In the genomic region with DNA sequence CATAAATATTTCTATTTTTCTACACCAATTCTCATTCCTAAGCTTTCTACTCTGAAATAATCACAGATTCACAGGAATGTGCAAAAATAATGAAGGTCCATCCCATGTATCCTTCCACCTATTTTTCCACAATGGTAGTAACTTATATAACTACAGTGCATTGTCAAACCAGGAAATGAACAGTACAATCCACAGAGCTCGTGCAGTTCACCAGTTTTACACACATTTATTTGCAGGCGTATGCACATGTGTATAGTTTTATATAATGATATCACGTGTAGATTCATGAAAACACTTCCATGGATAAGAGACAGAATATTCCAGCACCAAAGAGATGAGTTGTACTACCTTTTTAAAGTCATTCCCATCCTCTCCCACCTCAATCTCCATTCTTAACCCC, we compare ENCODE assay signal across 26 cellular contexts.
"Had no signal": no experiment of that assay in that cellular context is flagged by ENCODE, and none has a peak within 500 bp of the region (broad histone marks: within the 10 kb centered on the region; RNA-seq: fewer than 3 reads in every experiment).

No MANE protein-coding gene starts in this region.

- H3K36me3 ChIP-seq: suprapubic skin, thoracic aorta, thyroid gland, upper lobe of right lung, uterus had no signal

- H3K4me1 ChIP-seq: stomach, suprapubic skin, testis, thyroid gland, tibial artery, tibial nerve, transverse colon, upper lobe of left lung, upper lobe of right lung, uterus, vagina had no signal

- H3K9me3 ChIP-seq: suprapubic skin, testis, thoracic aorta, thyroid gland, upper lobe of left lung, upper lobe of right lung, uterus, vagina had no signal

- H3K4me3 ChIP-seq: stomach, suprapubic skin, testis, thoracic aorta, thyroid gland, tibial artery, tibial nerve, transverse colon, upper lobe of left lung, upper lobe of right lung, uterus, vagina had no signal

- ATAC-seq: stimulated activated effector memory CD8-positive, alpha-beta T cell treated with anti-CD3 and anti-CD28 coated beads, Interleukin-12 subunit alpha, Interleukin-12 subunit beta, amount 100 ng/mL, for 72 hours; stimulated activated memory B cell treated with anti-CD40 and anti-IgM and Interleukin-4, amounts not matched to agents 10 μg/mL and 1 μg/mL and 100 μg/mL, for 72 hours; stimulated activated naive B cell treated with anti-CD40 and anti-IgM and Interleukin-4, amounts not matched to agents 10 μg/mL and 1 μg/mL and 100 μg/mL, for 72 hours; stimulated activated naive CD8-positive, alpha-beta T cell treated with anti-CD3 and anti-CD28 coated beads, Interleukin-15, amount 100 ng/mL, for 72 hours; stimulated activated naive CD8-positive, alpha-beta T cell treated with anti-CD3 and anti-CD28 coated beads, Interleukin-15, Interleukin-2, amounts not matched to agents 100 U/mL and 50 U/mL, for 24 hours; upper lobe of right lung had no signal

- DNase-seq: stimulated activated CD4-positive, alpha-beta T cell treated with anti-CD3 and anti-CD28 coated beads, Interleukin-2, amount 100 ng/mL, for 48 hours; stimulated activated CD4-positive, alpha-beta T cell treated with anti-CD3 and anti-CD28 coated beads, Interleukin-4, amount 100 ng/mL, for 1 hour; stimulated activated CD4-positive, alpha-beta T cell treated with anti-CD3 and anti-CD28 coated beads, Interleukin-4, amount 100 ng/mL, for 24 hours; stimulated activated CD4-positive, alpha-beta T cell treated with anti-CD3 and anti-CD28 coated beads, Interleukin-4, amount 100 ng/mL, for 4 hours; stimulated activated CD8-positive, alpha-beta memory T cell treated with anti-CD3 and anti-CD28 coated beads, Interleukin-4, amount 100 ng/mL, for 48 hours; stimulated activated naive B cell treated with anti-CD40 and anti-IgM and Interleukin-4, amounts not matched to agents 10 μg/mL and 1 μg/mL and 100 μg/mL, for 72 hours; stimulated activated naive CD4-positive, alpha-beta T cell; stimulated activated naive CD4-positive, alpha-beta T cell treated with Interleukin-2 at 50 U/mL for 16 hours; stimulated activated naive CD8-positive, alpha-beta T cell treated with anti-CD3 and anti-CD28 coated beads, Interleukin-15, amount 100 ng/mL, for 72 hours; stimulated activated naive CD8-positive, alpha-beta T cell treated with anti-CD3 and anti-CD28 coated beads, Interleukin-15, Interleukin-2, amounts not matched to agents 100 U/mL and 50 U/mL, for 24 hours; stomach; substantia nigra; testis; thyroid gland; tibial artery; transverse colon; trophoblast cell; upper lobe of left lung; upper lobe of right lung; uterus had no signal
